ENCODE assay signal across 15 cellular contexts in genomic region chr17:32658470-32659418, GRCh38.
DNase-seq lines count a peak whose midpoint lies in the region; ATAC-seq, FAIRE-seq and TF ChIP-seq lines count a peak whose summit lies in the region.
"Had no signal": no experiment of that assay in that cellular context is flagged by ENCODE, and none has a peak within 500 bp of the region (broad histone marks: within the 10 kb centered on the region; RNA-seq: fewer than 3 reads in every experiment).

No MANE protein-coding gene starts in this region.

- no peak overlapping the region for H3K27ac Mint-ChIP-seq in neural progenitor cell
- H3K27ac Mint-ChIP-seq: activated CD8-positive, alpha-beta T cell treated with anti-CD3 and anti-CD28 coated beads for 36 hours; IgD-negative memory B cell; stimulated activated naive CD8-positive, alpha-beta T cell treated with anti-CD3 and anti-CD28 coated beads, Interleukin-15, Interleukin-2, amounts not matched to agents 100 ng/mL and 50 ng/mL, for 24 hours; type B pancreatic cell had no signal

- H3K27me3 Mint-ChIP-seq in neural progenitor cell (ENCODE audit: insufficient read depth, low read depth) = peaks cover 4% of the 10 kb centered on the region
- H3K27me3 Mint-ChIP-seq: activated CD8-positive, alpha-beta T cell treated with anti-CD3 and anti-CD28 coated beads for 36 hours; IgD-negative memory B cell; stimulated activated naive CD8-positive, alpha-beta T cell treated with anti-CD3 and anti-CD28 coated beads, Interleukin-15, Interleukin-2, amounts not matched to agents 100 ng/mL and 50 ng/mL, for 24 hours; type B pancreatic cell had no signal

- no peak overlapping the region for H3K4me3 ChIP-seq in HepG2 (replicated peaks in 1 of 3; ENCODE audit: insufficient read depth in 1 of 3, low read depth in 2 of 3, low read length in 3 of 3)
- no peak overlapping the region for H3K4me3 ChIP-seq in right lobe of liver
- H3K4me3 ChIP-seq in dorsolateral prefrontal cortex = peak overlapping the region in 1 of 59 donors; percentile 22
- no peak overlapping the region for H3K4me3 ChIP-seq in neural progenitor cell
- H3K4me3 ChIP-seq: psoas muscle had no signal

- H3K9me3 ChIP-seq in HepG2 (ENCODE audit: low read length) (no peaks in the 10 kb centered on the region), right lobe of liver (no peaks in the 10 kb centered on the region), neural progenitor cell (ENCODE audit: low read depth) (no peaks in the 10 kb centered on the region)
- H3K9me3 ChIP-seq: psoas muscle had no signal

- no peaks in the 10 kb centered on the region for H4K20me1 ChIP-seq in HepG2 (ENCODE audit: insufficient read depth, low read length)
- H4K20me1 ChIP-seq in neural progenitor cell (ENCODE audit: low read depth) = no peaks in the 10 kb centered on the region

- H3K27me3 ChIP-seq in HepG2 (ENCODE audit: control insufficient read depth in 1 of 2, insufficient read depth in 2 of 2, low read length in 2 of 2) (no peaks in the 10 kb centered on the region), right lobe of liver (no peaks in the 10 kb centered on the region), dorsolateral prefrontal cortex (no peaks in the 10 kb centered on the region), neural progenitor cell (no peaks in the 10 kb centered on the region)

- WGBS in HepG2 (ENCODE audit: low lambda C conversion rate) = 73% methylated on average over 21 of the region's 23 CpGs
- 56% methylated on average over 16 of the region's 23 CpGs for WGBS in right lobe of liver (ENCODE audit: insufficient coverage, low coverage, low lambda C conversion rate, missing lambda C conversion rate)

- peaks cover 5% of the 10 kb centered on the region for H3K4me1 Mint-ChIP-seq in neural progenitor cell

- no peak overlapping the region for H3K4me3 Mint-ChIP-seq in neural progenitor cell
- H3K4me3 Mint-ChIP-seq: activated CD8-positive, alpha-beta T cell treated with anti-CD3 and anti-CD28 coated beads for 36 hours; IgD-negative memory B cell; neural crest cell; stimulated activated naive CD8-positive, alpha-beta T cell treated with anti-CD3 and anti-CD28 coated beads, Interleukin-15, Interleukin-2, amounts not matched to agents 100 ng/mL and 50 ng/mL, for 24 hours; type B pancreatic cell had no signal

- H3K4me2 ChIP-seq in HepG2 (ENCODE audit: low read depth, low read length) = no peak overlapping the region
- no peak overlapping the region for H3K4me2 ChIP-seq in neural progenitor cell

- H3K27ac ChIP-seq in HepG2 (ENCODE audit: extremely low read length, insufficient read depth, low read length) (no peak overlapping the region), right lobe of liver (no peak overlapping the region), dorsolateral prefrontal cortex (peak overlapping the region in 50 of 59 donors; percentile 16 to 88 (median 72)), neural progenitor cell (no peak overlapping the region)
- H3K27ac ChIP-seq: C4-2B, psoas muscle had no signal

- no peak for TF ChIP-seq RAD21 in HepG2 (CRISPR knock-in tag; IDR thresholded peaks at IDR 0.05)

- CTCF ChIA-PET in HepG2 (lab: Yijun Ruan, JAX; ENCODE audit: low intra/inter-chr PET ratio, low total read pairs) = interaction anchor here (1.5 to 1.8 kb wide), 2 partner anchors 19 to 96 kb away, joined by 3 to 12 read pairs; no protein-coding TSS in a partner anchor

- in situ Hi-C loops in HepG2 (cut with HindIII; ENCODE audit: extremely low pct_ligation_motif_present, low pct_unique_long_range_greater_than_20kb) = no loop called here

- DNase-seq in HepG2 (ENCODE audit: low spot score) (no peak), right lobe of liver (no peak), dorsolateral prefrontal cortex (no peak), neural progenitor cell (ENCODE audit: low spot score) (no peak), NCI-H146 treated with DMSO at 0.1 percent for 48 hours (lab: John Stamatoyannopoulos, UW; ENCODE audit: unreplicated experiment) (no peak), A172 (ENCODE audit: low spot score) (no peak)

- FAIRE-seq in HepG2 (lab: Jason Lieb, UNC) = no peak

- intact Hi-C loops in HepG2 (cut with micrococcal nuclease; ENCODE audit: unreplicated experiment) = loop anchor here (1.0 kb wide), 1 partner anchor 97 kb away; no protein-coding TSS in a partner anchor
- intact Hi-C loops in right lobe of liver (cut with DNase I) = loop anchor here in 1 of 2 donors (5.0 kb wide), 1 partner anchor 94 kb away; no protein-coding TSS in a partner anchor
- intact Hi-C loops in dorsolateral prefrontal cortex (cut with DNase I) = loop anchor here (2.0 to 10.0 kb wide), 6 partner anchors 96 to 216 kb away; partner anchors contain the start of gene MYO1D (in 1 of the 2)

- H3K36me3 ChIP-seq in HepG2 (replicated peaks in 1 of 2; ENCODE audit: control insufficient read depth in 1 of 2, insufficient read depth in 2 of 2, low read length in 2 of 2) (peaks cover under 1% of the 10 kb centered on the region in 2 experiments; a peak in 2 of 5 replicates), right lobe of liver (no peaks in the 10 kb centered on the region), neural progenitor cell (no peaks in the 10 kb centered on the region)

- no peaks in the 10 kb centered on the region for H3K79me2 ChIP-seq in HepG2 (ENCODE audit: insufficient read depth, low read length)
- H3K79me2 ChIP-seq in neural progenitor cell (ENCODE audit: low read depth) = no peaks in the 10 kb centered on the region

- POLR2A ChIA-PET in HepG2 (lab: Yijun Ruan, JAX) = no interaction called here

- H3F3A ChIP-seq in neural progenitor cell (ENCODE audit: low read depth) = no peaks in the 10 kb centered on the region

- no peaks in the 10 kb centered on the region for H3K36me3 Mint-ChIP-seq in neural progenitor cell

- no peak for TF ChIP-seq POLR2A in HepG2 (IDR thresholded peaks at IDR 0.05; ENCODE audit: insufficient read depth in 1 of 2, low read depth in 2 of 2, low read length in 2 of 2)
- TF ChIP-seq POLR2A in right lobe of liver (IDR thresholded peaks at IDR 0.05) = no peak

- BruUV-seq in HepG2 (replicated peaks; lab: Mats Ljungman, UMichigan) = no TSS peak

- H3K9ac ChIP-seq in HepG2 (ENCODE audit: insufficient read depth, low read depth, low read length) = no peak overlapping the region
- H3K9ac ChIP-seq in neural progenitor cell = no peak overlapping the region

- TF ChIP-seq EP300 in HepG2 (IDR thresholded peaks at IDR 0.05; ENCODE audit: low read depth in 2 of 2, low read length in 2 of 2) (no peak), HepG2 (CRISPR knock-in tag; IDR thresholded peaks at IDR 0.05; ENCODE audit: borderline replicate concordance) (no peak)

- no peak for ATAC-seq in HepG2
- ATAC-seq in right lobe of liver = no peak
- no peak for ATAC-seq in GM21717 (IDR thresholded peaks at IDR 0.05; ENCODE audit: unreplicated experiment)
- no peak for ATAC-seq in GM18502 (IDR thresholded peaks at IDR 0.05; ENCODE audit: poor library complexity, unreplicated experiment)

- H2AFZ ChIP-seq in HepG2 (ENCODE audit: low read length) (no peak overlapping the region), neural progenitor cell (replicated peaks) (peak overlapping the region; percentile 63)

- H3K4me1 ChIP-seq in HepG2 (ENCODE audit: insufficient read depth, low read length) (peaks cover 7% of the 10 kb centered on the region), right lobe of liver (peaks cover 0 to 4% (median 0%) of the 10 kb centered on the region in 4 donors), neural progenitor cell (no peaks in the 10 kb centered on the region)
- H3K4me1 ChIP-seq: psoas muscle had no signal

- TF ChIP-seq CTCF in HepG2 (CRISPR knock-in tag; IDR thresholded peaks at IDR 0.05) (no peak), right lobe of liver (IDR thresholded peaks at IDR 0.05) (no peak), dorsolateral prefrontal cortex (IDR thresholded peaks at IDR 0.05 in 54 of 56, conservative IDR thresholded peaks at IDR 0.05 in 2 of 56; ENCODE audit: low read depth in 1 of 56, partially characterized antibody in 56 of 56) (no peak), neural progenitor cell (IDR thresholded peaks at IDR 0.05) (no peak)

- no peaks in the 10 kb centered on the region for H3K9me3 Mint-ChIP-seq in neural progenitor cell
- H3K9me3 Mint-ChIP-seq: activated CD8-positive, alpha-beta T cell treated with anti-CD3 and anti-CD28 coated beads for 36 hours; IgD-negative memory B cell; stimulated activated naive CD8-positive, alpha-beta T cell treated with anti-CD3 and anti-CD28 coated beads, Interleukin-15, Interleukin-2, amounts not matched to agents 100 ng/mL and 50 ng/mL, for 24 hours; type B pancreatic cell had no signal

TF ChIP-seq in HepG2, 621 proteins besides CTCF, POLR2A, EP300 and RAD21 (continues in another document):
- TF ChIP-seq TCF7L2 (IDR thresholded peaks at IDR 0.05; ENCODE audit: low read depth, low read length) = no peak
- TF ChIP-seq ZMYM4 (CRISPR knock-in tag; IDR thresholded peaks at IDR 0.05) = no peak
- no peak for TF ChIP-seq ZBTB10 (CRISPR knock-in tag; IDR thresholded peaks at IDR 0.05; ENCODE audit: borderline replicate concordance)
- no peak for TF ChIP-seq ZNF670 (CRISPR knock-in tag; IDR thresholded peaks at IDR 0.05; ENCODE audit: borderline replicate concordance)
- no peak for TF ChIP-seq SOX6 (IDR thresholded peaks at IDR 0.05)
- 0 out of 2 replicates have a peak, but pooled peaks have one; percentile 20 for TF ChIP-seq SOX6 (CRISPR knock-in tag; IDR thresholded peaks at IDR 0.05)

Comparison
In these comparisons a context has a peak if more than half of its experiments do, and no peak if none do; other contexts are left out.
1. H3K27ac ChIP-seq: peak in dorsolateral prefrontal cortex (50 of 59); none in HepG2 (single experiment), right lobe of liver (0 of 3) and neural progenitor cell (single experiment).